ENCODE assay signal across 8 cellular contexts in genomic region chr7:133252506-133252857, GRCh38. TPM values are rescaled to one million over a fixed set of nuclear protein-coding genes. Genes with fewer than 3 reads are reported as not detected.
DNase-seq lines count a peak whose midpoint lies in the region; ATAC-seq and TF ChIP-seq lines count a peak whose summit lies in the region.

No MANE protein-coding gene starts in this region.

- peak overlapping the region; percentile 94 for H3K27ac Mint-ChIP-seq in CD4-positive, alpha-beta T cell
- peak overlapping the region; percentile 87 for H3K27ac Mint-ChIP-seq in activated naive CD8-positive, alpha-beta T cell treated with anti-CD3 and anti-CD28 coated beads, Interleukin-2, amount 50 U/mL, for 24 hours
- peak overlapping the region; percentile 85 to 97 (median 96) for H3K27ac Mint-ChIP-seq in nephron

- H3K27me3 Mint-ChIP-seq in CD4-positive, alpha-beta T cell: no peaks in the 10 kb centered on the region
- no peaks in the 10 kb centered on the region for H3K27me3 Mint-ChIP-seq in activated naive CD8-positive, alpha-beta T cell treated with anti-CD3 and anti-CD28 coated beads, Interleukin-2, amount 50 U/mL, for 24 hours
- no peaks in the 10 kb centered on the region for H3K27me3 Mint-ChIP-seq in nephron (ENCODE audit: low read depth)

- no peak overlapping the region for H3K27ac ChIP-seq in CD4-positive, alpha-beta T cell (ENCODE audit: low read depth, low read length)
- peak overlapping the region in 1 of 4 donors; percentile 98 for H3K27ac ChIP-seq in gastrocnemius medialis

- no peak for ATAC-seq in CD4-positive, alpha-beta T cell (ENCODE audit: poor library complexity)
- ATAC-seq in HG02870 (IDR thresholded peaks at IDR 0.05; ENCODE audit: unreplicated experiment) (peak; percentile 6), GM21619 (IDR thresholded peaks at IDR 0.05; ENCODE audit: unreplicated experiment) (no peak), HG02623 (IDR thresholded peaks at IDR 0.05; ENCODE audit: unreplicated experiment) (no peak), HG03025 (IDR thresholded peaks at IDR 0.05; ENCODE audit: low FRiP score, unreplicated experiment) (no peak), gastrocnemius medialis (no peak)
- ATAC-seq in activated naive CD8-positive, alpha-beta T cell treated with anti-CD3 and anti-CD28 coated beads, Interleukin-2, amount 50 U/mL, for 24 hours: no peak

- H3K27me3 ChIP-seq in CD4-positive, alpha-beta T cell (ENCODE audit: control insufficient read depth, insufficient read depth, low read length): no peaks in the 10 kb centered on the region
- H3K27me3 ChIP-seq in gastrocnemius medialis: no peaks in the 10 kb centered on the region

- H3K36me3 Mint-ChIP-seq in CD4-positive, alpha-beta T cell (ENCODE audit: low read depth): peaks cover 13% of the 10 kb centered on the region
- H3K36me3 Mint-ChIP-seq in activated naive CD8-positive, alpha-beta T cell treated with anti-CD3 and anti-CD28 coated beads, Interleukin-2, amount 50 U/mL, for 24 hours (ENCODE audit: low read depth): peaks cover 5% of the 10 kb centered on the region
- peaks cover 11% of the 10 kb centered on the region for H3K36me3 Mint-ChIP-seq in nephron (ENCODE audit: low read depth)

- intact Hi-C loops in CD4-positive, alpha-beta T cell (cut with DNase I, micrococcal nuclease): loop anchor here (1.0 to 10.0 kb wide), 4 partner anchors 170 to 1064 kb away; partner anchors contain the start of genes SLC35B4 (in 2 of the 2), CHCHD3 (in 1 of the 2) and LRGUK (in 1 of the 2)
- intact Hi-C loops in gastrocnemius medialis (cut with DNase I; ENCODE audit: low total_unique reads): loop anchor here (1.0 to 5.0 kb wide), 3 partner anchors 170 to 1895 kb away; partner anchors contain the start of genes CHCHD3, SLC35B4 and TMEM140

- CTCF ChIA-PET in CD4-positive, alpha-beta T cell (lab: Charles Lee): interaction anchor here (0.6 to 1.5 kb wide), 2 partner anchors 15 to 1876 kb away, joined by 3 read pairs; no protein-coding TSS in a partner anchor

- DNase-seq in CD4-positive, alpha-beta T cell: no peak
- DNase-seq in activated naive CD8-positive, alpha-beta T cell treated with anti-CD3 and anti-CD28 coated beads, Interleukin-2, amount 50 U/mL, for 24 hours: no peak
- no peak for DNase-seq in gastrocnemius medialis

- TF ChIP-seq POLR2A in gastrocnemius medialis (IDR thresholded peaks at IDR 0.05): no peak

- peak overlapping the region in 2 of 4 donors; percentile 88 to 99 for H3K4me3 ChIP-seq in gastrocnemius medialis

- no peaks in the 10 kb centered on the region for H3K36me3 ChIP-seq in gastrocnemius medialis

- peak overlapping the region; percentile 97 for H3K4me3 Mint-ChIP-seq in CD4-positive, alpha-beta T cell
- H3K4me3 Mint-ChIP-seq in activated naive CD8-positive, alpha-beta T cell treated with anti-CD3 and anti-CD28 coated beads, Interleukin-2, amount 50 U/mL, for 24 hours: peak overlapping the region; percentile 91
- peak overlapping the region; percentile 96 to 97 (median 96) for H3K4me3 Mint-ChIP-seq in nephron

- no peaks in the 10 kb centered on the region for H3K9me3 Mint-ChIP-seq in CD4-positive, alpha-beta T cell
- peaks cover 5% of the 10 kb centered on the region for H3K9me3 Mint-ChIP-seq in activated naive CD8-positive, alpha-beta T cell treated with anti-CD3 and anti-CD28 coated beads, Interleukin-2, amount 50 U/mL, for 24 hours
- H3K9me3 Mint-ChIP-seq in nephron: peaks cover 6% of the 10 kb centered on the region

- peaks cover 15 to 24% of the 10 kb centered on the region in 2 donors for H3K4me1 ChIP-seq in gastrocnemius medialis

- no peaks in the 10 kb centered on the region for H3K9me3 ChIP-seq in CD4-positive, alpha-beta T cell (ENCODE audit: control insufficient read depth, low read length)
- no peaks in the 10 kb centered on the region for H3K9me3 ChIP-seq in gastrocnemius medialis

- in situ Hi-C loops in gastrocnemius medialis (cut with MboI; ENCODE audit: low sequenced_read_pairs in 4 of 4): loop anchor here in 3 of 4 donors (10.0 to 25.0 kb wide), 2 partner anchors 168 to 1060 kb away; partner anchors contain the start of genes SLC35B4 (in 3 of the 3) and CHCHD3 (in 1 of the 3)

- peaks cover 45% of the 10 kb centered on the region for H3K4me1 Mint-ChIP-seq in CD4-positive, alpha-beta T cell (ENCODE audit: low read depth)
- H3K4me1 Mint-ChIP-seq in activated naive CD8-positive, alpha-beta T cell treated with anti-CD3 and anti-CD28 coated beads, Interleukin-2, amount 50 U/mL, for 24 hours: peaks cover 31% of the 10 kb centered on the region
- H3K4me1 Mint-ChIP-seq in nephron: peaks cover 29% of the 10 kb centered on the region

- TF ChIP-seq CTCF in CD4-positive, alpha-beta T cell (IDR thresholded peaks at IDR 0.05): no peak
- TF ChIP-seq CTCF in nephron (IDR thresholded peaks at IDR 0.05; ENCODE audit: unreplicated experiment in 3 of 3) (no peak), gastrocnemius medialis (IDR thresholded peaks at IDR 0.05 in 4 of 5, conservative IDR thresholded peaks at IDR 0.05 in 1 of 5) (no peak)

- POLR2A ChIA-PET in CD4-positive, alpha-beta T cell (lab: Charles Lee): interaction anchor here (0.6 to 1.4 kb wide), 4 partner anchors 9 to 271 kb away, joined by 4 to 13 read pairs (median 5); partner anchors contain the start of gene CHCHD3

RNA-seq across cellular contexts. Expression of gene EXOC4, which starts 0.4 kb away (rescaled TPM):
- total RNA-seq in CD4-positive, alpha-beta T cell: 10 to 100 TPM; 58.0 to 59.9 TPM
- total RNA-seq in gastrocnemius medialis: 10 to 100 TPM; 36.9 to 78.0 (median 52.2) TPM
